7 cellular contexts compared by ENCODE assay signal in genomic region chr3:123060054-123060453, GRCh38. TPM values are rescaled to one million over a fixed set of nuclear protein-coding genes. Genes with fewer than 3 reads are reported as not detected.
"Had no signal": no experiment of that assay in that cellular context is flagged by ENCODE, and none has a peak within 500 bp of the region (broad histone marks: within the 10 kb centered on the region; RNA-seq: fewer than 3 reads in every experiment).

No MANE protein-coding gene starts in this region.

- ATAC-seq: GM12878 had no signal

- H3K4me3 ChIP-seq: GM12878 had no signal

- DNase-seq: GF-D8 had no signal

- FAIRE-seq: G401.6, GM12878, GM12891, GM12892, GM18507, GM19239 had no signal

RNA-seq across cellular contexts. Expression of gene SEMA5B, which starts 32.5 kb away (rescaled TPM):
- total RNA-seq: GM12878 had no signal
